ENCODE assay signal across 12 cellular contexts in the genomic region with DNA sequence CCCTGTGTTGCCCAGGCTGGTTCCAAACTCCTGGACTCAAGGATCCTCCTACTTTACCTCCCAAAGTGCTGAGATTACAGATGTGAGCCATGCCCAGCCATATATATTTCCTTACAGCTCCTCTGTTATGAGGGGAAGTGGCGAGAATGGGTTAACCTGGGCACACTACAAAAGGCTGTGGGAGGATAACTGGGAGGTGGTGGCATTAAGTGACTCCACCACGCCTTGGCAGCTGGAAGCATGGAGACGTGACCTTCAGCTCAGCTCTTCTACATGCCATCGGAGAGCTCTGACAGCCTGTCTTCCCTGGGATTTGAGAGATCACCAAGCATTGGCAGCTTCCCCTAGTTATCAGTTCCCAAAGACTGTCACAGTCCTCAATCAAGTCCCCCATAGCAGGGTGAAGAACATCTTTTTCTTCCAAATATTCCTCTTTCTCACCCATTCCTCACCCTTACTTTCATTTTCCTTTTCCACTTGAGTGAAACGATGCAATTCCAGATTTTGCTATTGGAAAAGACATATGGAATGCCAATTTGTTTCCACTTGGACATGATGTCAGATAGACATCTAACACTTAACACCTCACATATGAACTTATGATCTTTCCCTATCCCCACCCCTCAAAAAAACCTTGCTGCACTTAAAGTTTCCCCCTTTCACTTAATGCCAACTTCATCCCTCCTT. TPM values are rescaled to one million over a fixed set of nuclear protein-coding genes. Genes with fewer than 3 reads are reported as not detected.
DNase-seq lines count a peak whose midpoint lies in the region; ATAC-seq, FAIRE-seq and TF ChIP-seq lines count a peak whose summit lies in the region.
"Had no signal": no experiment of that assay in that cellular context is flagged by ENCODE, and none has a peak within 500 bp of the region (broad histone marks: within the 10 kb centered on the region; RNA-seq: fewer than 3 reads in every experiment).

No MANE protein-coding gene starts in this region.

- H3K27me3 ChIP-seq in breast epithelium (no peaks in the 10 kb centered on the region), astrocyte (ENCODE audit: insufficient read depth, low read length) (no peaks in the 10 kb centered on the region), upper lobe of left lung (no peaks in the 10 kb centered on the region)
- H3K27me3 ChIP-seq: BLaER1 treated with 17β-estradiol and CSF1 and Interleukin-3, amounts not matched to agents 10 nM and 100 nM had no signal

- H3K4me2 ChIP-seq in astrocyte (ENCODE audit: low read length), result peak overlapping the region; percentile 51

- H3K36me3 ChIP-seq in breast epithelium, result no peaks in the 10 kb centered on the region
- H3K36me3 ChIP-seq in astrocyte (ENCODE audit: insufficient read depth, low read length), result no peaks in the 10 kb centered on the region
- H3K36me3 ChIP-seq in upper lobe of left lung, result no peaks in the 10 kb centered on the region
- H3K36me3 ChIP-seq: BLaER1 treated with 17β-estradiol and CSF1 and Interleukin-3, amounts not matched to agents 10 nM and 100 nM had no signal

- peak overlapping the region; percentile 3 for H3K9ac ChIP-seq in astrocyte (ENCODE audit: low read length)
- H3K9ac ChIP-seq: BLaER1 treated with 17β-estradiol and CSF1 and Interleukin-3, amounts not matched to agents 10 nM and 100 nM had no signal

- no peak for TF ChIP-seq EP300 in upper lobe of left lung (IDR thresholded peaks at IDR 0.05)

- H2AFZ ChIP-seq in astrocyte (ENCODE audit: low read depth, low read length), result peak overlapping the region; percentile 36

- WGBS in upper lobe of left lung, 2 donors, result 55 to 62% methylated on average over 5 of the region's 5 CpGs

- H3K4me3 Mint-ChIP-seq in MCF 10A (ENCODE audit: unreplicated experiment), result no peak overlapping the region
- H3K4me3 Mint-ChIP-seq in astrocyte (ENCODE audit: unreplicated experiment), result no peak overlapping the region
- H3K4me3 Mint-ChIP-seq: nephron progenitor cell had no signal

- H3K9me3 Mint-ChIP-seq in MCF 10A (ENCODE audit: unreplicated experiment) (no peaks in the 10 kb centered on the region), astrocyte (ENCODE audit: unreplicated experiment) (peaks cover 5% of the 10 kb centered on the region)

- TF ChIP-seq CTCF in breast epithelium (IDR thresholded peaks at IDR 0.05) (no peak), MCF 10A (IDR thresholded peaks at IDR 0.05; ENCODE audit: unreplicated experiment) (no peak), astrocyte (IDR thresholded peaks at IDR 0.05; ENCODE audit: insufficient read depth, low read depth, low read length) (no peak), upper lobe of left lung (IDR thresholded peaks at IDR 0.05) (no peak)

- no peaks in the 10 kb centered on the region for H3K9me3 ChIP-seq in breast epithelium
- no peaks in the 10 kb centered on the region for H3K9me3 ChIP-seq in astrocyte (ENCODE audit: insufficient read depth, low read depth, low read length)
- H3K9me3 ChIP-seq in upper lobe of left lung, result no peaks in the 10 kb centered on the region

- no peak for FAIRE-seq in astrocyte (lab: Jason Lieb, UNC)

- no peak for DNase-seq in breast epithelium (ENCODE audit: low spot score in 2 of 2)
- no peak for DNase-seq in MCF 10A (ENCODE audit: unreplicated experiment)
- no peak for DNase-seq in astrocyte (ENCODE audit: low read depth)
- DNase-seq in kidney tubule cell (ENCODE audit: low spot score), result peak; percentile 24
- no peak for DNase-seq in upper lobe of left lung
- no peak for DNase-seq in kidney glomerular epithelial cell (lab: John Stamatoyannopoulos, UW)
- no peak for DNase-seq in Ammon's horn (ENCODE audit: low spot score)
- DNase-seq in NCI-H1930 (lab: John Stamatoyannopoulos, UW), result no peak
- DNase-seq: activated CD4-positive, alpha-beta T cell treated with anti-CD3 and anti-CD28 coated beads for 48 hours; NCI-H1105; nephron progenitor cell had no signal

- POLR2A ChIA-PET in MCF 10A (lab: Yijun Ruan, JAX), result interaction anchor here (0.8 to 1.0 kb wide), 2 partner anchors 10 to 48 kb away, joined by 3 read pairs; a partner anchor contains a TSS

- TF ChIP-seq POLR2A in breast epithelium (IDR thresholded peaks at IDR 0.05), result no peak
- no peak for TF ChIP-seq POLR2A in upper lobe of left lung (IDR thresholded peaks at IDR 0.05)

- H3K4me1 ChIP-seq in breast epithelium (peaks cover 0 to 7% of the 10 kb centered on the region in 2 donors), astrocyte (ENCODE audit: insufficient read depth, low read length) (peaks cover 22% of the 10 kb centered on the region), upper lobe of left lung (peaks cover 22 to 39% (median 34%) of the 10 kb centered on the region in 4 donors)

- BruUV-seq in MCF 10A (replicated peaks; lab: Mats Ljungman, UMichigan), result no TSS peak

- H3K27ac ChIP-seq in breast epithelium (peak overlapping the region in 1 of 2 donors; percentile 41), astrocyte (ENCODE audit: low read depth, low read length) (no peak overlapping the region), upper lobe of left lung (peak overlapping the region in 3 of 4 donors; percentile 48 to 67 (median 58))

- intact Hi-C loops in breast epithelium (cut with DNase I; ENCODE audit: low total_unique reads) (no loop called here), MCF 10A (cut with micrococcal nuclease) (no loop called here)

- ATAC-seq in upper lobe of left lung (ENCODE audit: low FRiP score in 2 of 2), result peak in 1 of 2 donors; percentile 28

- H3K4me1 Mint-ChIP-seq in MCF 10A (ENCODE audit: insufficient read depth, unreplicated experiment), result peaks cover 22% of the 10 kb centered on the region
- peaks cover 22% of the 10 kb centered on the region for H3K4me1 Mint-ChIP-seq in astrocyte (ENCODE audit: low read depth, unreplicated experiment)

- CTCF ChIA-PET in MCF 10A (lab: Yijun Ruan, JAX), result interaction anchor here (0.5 to 1.1 kb wide), 2 partner anchors 23 to 970 kb away, joined by 3 read pairs; no protein-coding TSS in a partner anchor

- no peaks in the 10 kb centered on the region for H4K20me1 ChIP-seq in astrocyte (ENCODE audit: insufficient read depth, low read length)
- H4K20me1 ChIP-seq: BLaER1 treated with 17β-estradiol and CSF1 and Interleukin-3, amounts not matched to agents 10 nM and 100 nM had no signal

- H3K27ac Mint-ChIP-seq in MCF 10A (ENCODE audit: low read depth, unreplicated experiment) (no peak overlapping the region), astrocyte (ENCODE audit: unreplicated experiment) (peak overlapping the region; percentile 41)

- H3K36me3 Mint-ChIP-seq in MCF 10A (ENCODE audit: insufficient read depth, unreplicated experiment), result peaks cover 6% of the 10 kb centered on the region
- no peaks in the 10 kb centered on the region for H3K36me3 Mint-ChIP-seq in astrocyte (ENCODE audit: low read depth, unreplicated experiment)

- no peaks in the 10 kb centered on the region for H3K27me3 Mint-ChIP-seq in MCF 10A (ENCODE audit: insufficient read depth, unreplicated experiment)
- H3K27me3 Mint-ChIP-seq in astrocyte (ENCODE audit: low read depth, unreplicated experiment), result no peaks in the 10 kb centered on the region

- H3K79me2 ChIP-seq in astrocyte (ENCODE audit: insufficient read depth, low read length), result no peaks in the 10 kb centered on the region

- H3K4me3 ChIP-seq in breast epithelium, result peak overlapping the region; percentile 20 to 42 (median 22)
- no peak overlapping the region for H3K4me3 ChIP-seq in astrocyte (ENCODE audit: insufficient read depth, low read depth, low read length)
- H3K4me3 ChIP-seq in upper lobe of left lung, result peak overlapping the region in 3 of 4 donors; percentile 7 to 31 (median 29)
- H3K4me3 ChIP-seq: BLaER1 treated with 17β-estradiol and CSF1 and Interleukin-3, amounts not matched to agents 10 nM and 100 nM had no signal

RNA-seq across cellular contexts. Expression of a gene that starts 48.5 kb away (rescaled TPM):
- 10 to 100 TPM in 2 of 3 donors, 1 to 10 TPM in 1; 5.8 to 32.6 (median 23.6) TPM for total RNA-seq in breast epithelium
- total RNA-seq in MCF 10A (2022), result 183 and 203 TPM in 2 replicates
- total RNA-seq in astrocyte, result 41.2 and 43.9 TPM in 2 replicates
- total RNA-seq in upper lobe of left lung, result 10 to 100 TPM in 5 of 6 donors, 1 to 10 TPM in 1; 5.2 to 31.2 (median 14.0) TPM
